10 cellular contexts compared by ENCODE assay signal in the genomic region with DNA sequence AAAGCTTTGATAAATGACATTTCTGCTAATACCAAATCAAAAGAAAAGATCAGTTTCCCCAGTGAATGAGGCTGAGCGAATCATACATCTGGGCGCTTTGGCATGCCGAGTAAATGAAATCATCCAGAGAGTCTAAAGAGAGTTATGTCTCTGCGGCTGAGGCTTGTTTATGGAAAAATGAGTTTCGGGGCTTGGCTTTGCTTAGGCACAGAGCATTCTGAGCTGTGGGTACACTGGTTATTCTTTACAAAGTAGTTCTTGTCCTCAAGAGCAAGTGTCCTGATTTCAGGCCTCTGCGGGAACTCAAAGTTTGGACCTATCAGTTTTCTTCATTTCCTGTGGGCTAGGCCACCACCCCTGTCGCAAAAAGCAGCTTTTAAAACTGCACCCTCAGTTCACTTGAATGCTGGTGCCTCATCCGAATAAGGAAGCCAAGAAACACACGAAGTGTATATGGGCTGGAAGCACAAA.
DNase-seq lines count a peak whose midpoint lies in the region; ATAC-seq and TF ChIP-seq lines count a peak whose summit lies in the region.
"Had no signal": no experiment of that assay in that cellular context is flagged by ENCODE, and none has a peak within 500 bp of the region (broad histone marks: within the 10 kb centered on the region; RNA-seq: fewer than 3 reads in every experiment).

No MANE protein-coding gene starts in this region.

- H3K9me3 Mint-ChIP-seq in chondrocyte (ENCODE audit: low read depth): no peaks in the 10 kb centered on the region

- peak overlapping the region; percentile 97 for H3K27ac Mint-ChIP-seq in chondrocyte (ENCODE audit: unreplicated experiment)

- H3K9ac ChIP-seq in Loucy (ENCODE audit: low read depth, low read length, poor library complexity, severe bottlenecking): no peak overlapping the region
- peak overlapping the region; percentile 88 for H3K9ac ChIP-seq in mesenchymal stem cell (ENCODE audit: low read length)

- H2BK12ac ChIP-seq in mesenchymal stem cell (ENCODE audit: low read length in 2 of 2): peak overlapping the region; percentile 18 to 42

- TF ChIP-seq CTCF in Loucy (conservative IDR thresholded peaks at IDR 0.05; ENCODE audit: low read length) (no peak), chondrocyte (IDR thresholded peaks at IDR 0.05) (no peak), thyroid gland (IDR thresholded peaks at IDR 0.05) (no peak)

- H3K23ac ChIP-seq in mesenchymal stem cell (ENCODE audit: low read length in 2 of 2): no peak overlapping the region

- H3K36me3 ChIP-seq in Loucy (ENCODE audit: insufficient read depth, low read length): no peaks in the 10 kb centered on the region
- no peaks in the 10 kb centered on the region for H3K36me3 ChIP-seq in mesenchymal stem cell (ENCODE audit: control insufficient read depth in 1 of 2, insufficient read depth in 2 of 2, low read depth in 1 of 2, low read length in 2 of 2)
- H3K36me3 ChIP-seq in thyroid gland: no peaks in the 10 kb centered on the region

- no peak for TF ChIP-seq POLR2A in thyroid gland (IDR thresholded peaks at IDR 0.05)

- H3K79me1 ChIP-seq in mesenchymal stem cell (replicated peaks; ENCODE audit: low read length, poor library complexity, severe bottlenecking): no peaks in the 10 kb centered on the region

- H3K9me3 ChIP-seq in Loucy (ENCODE audit: insufficient read depth, low read depth, low read length) (no peaks in the 10 kb centered on the region), mesenchymal stem cell (ENCODE audit: control insufficient read depth, low read length) (no peaks in the 10 kb centered on the region), thyroid gland (no peaks in the 10 kb centered on the region)

- H2BK5ac ChIP-seq in mesenchymal stem cell (ENCODE audit: low read depth, low read length, poor library complexity, severe bottlenecking): peak overlapping the region; percentile 77

- DNase-seq in chondrocyte (ENCODE audit: low spot score) (no peak), mesenchymal stem cell (peak; percentile 92), thyroid gland (no peak)
- DNase-seq in stimulated activated CD4-positive, alpha-beta T cell treated with anti-CD3 and anti-CD28 coated beads, Interleukin-4, amount 100 ng/mL, for 4 hours: no peak
- no peak for DNase-seq in activated naive CD4-positive, alpha-beta T cell treated with anti-CD3 and anti-CD28 coated beads, Interleukin-2, amount 50 U/mL, for 16 hours
- DNase-seq: activated CD4-positive, CD25-positive, alpha-beta regulatory T cell treated with anti-CD3 and anti-CD28 coated beads, Interleukin-2, amount 50 U/mL, for 72 hours; NCI-H187 treated with DMSO at 0.1 percent for 48 hours had no signal

- no peaks in the 10 kb centered on the region for H3K79me2 ChIP-seq in Loucy (ENCODE audit: insufficient read depth, low read length)

- peak overlapping the region; percentile 19 for H4K8ac ChIP-seq in mesenchymal stem cell (ENCODE audit: low read length)

- peak overlapping the region; percentile 40 for H3K4me2 ChIP-seq in Loucy (ENCODE audit: low read depth, low read length, poor library complexity, severe bottlenecking)
- peak overlapping the region; percentile 35 for H3K4me2 ChIP-seq in mesenchymal stem cell (ENCODE audit: low read length, poor library complexity, severe bottlenecking)

- H3F3A ChIP-seq in Loucy (ENCODE audit: low read depth): no peaks in the 10 kb centered on the region

- H3K27me3 Mint-ChIP-seq in chondrocyte (ENCODE audit: low read depth): no peaks in the 10 kb centered on the region

- peak overlapping the region; percentile 49 to 70 for H3K4ac ChIP-seq in mesenchymal stem cell (ENCODE audit: low read depth in 1 of 2, low read length in 2 of 2)

- H4K20me1 ChIP-seq in Loucy (ENCODE audit: insufficient read depth, low read length, poor library complexity, severe bottlenecking): no peaks in the 10 kb centered on the region

- ATAC-seq in HG02852 (IDR thresholded peaks at IDR 0.05; ENCODE audit: unreplicated experiment) (no peak), GM18520 (IDR thresholded peaks at IDR 0.05; ENCODE audit: unreplicated experiment) (no peak)

- no peak overlapping the region for H3K14ac ChIP-seq in mesenchymal stem cell (ENCODE audit: low read length in 2 of 2)

- H4K91ac ChIP-seq in mesenchymal stem cell (ENCODE audit: low read length): no peak overlapping the region

- H3K9me2 ChIP-seq in Loucy (replicated peaks; ENCODE audit: low read depth, low read length): no peaks in the 10 kb centered on the region

- H2BK15ac ChIP-seq in mesenchymal stem cell (ENCODE audit: low read depth, poor library complexity, severe bottlenecking): no peak overlapping the region

- H3K4me1 Mint-ChIP-seq in chondrocyte (ENCODE audit: low read depth): peaks cover 60% of the 10 kb centered on the region

- H2BK120ac ChIP-seq in mesenchymal stem cell (ENCODE audit: low read depth, low read length): no peak overlapping the region

- H3K27me3 ChIP-seq in Loucy (ENCODE audit: insufficient read depth, low read length, poor library complexity, severe bottlenecking) (no peaks in the 10 kb centered on the region), mesenchymal stem cell (ENCODE audit: control insufficient read depth in 1 of 2, insufficient read depth in 1 of 2, low read length in 2 of 2) (no peaks in the 10 kb centered on the region), thyroid gland (no peaks in the 10 kb centered on the region)

- peak overlapping the region; percentile 86 for H3K18ac ChIP-seq in mesenchymal stem cell (ENCODE audit: low read depth in 1 of 2, low read length in 2 of 2)

- no peak overlapping the region for H2AFZ ChIP-seq in Loucy (ENCODE audit: low read length)
- H2AFZ ChIP-seq in mesenchymal stem cell (ENCODE audit: low read depth, low read length): peak overlapping the region; percentile 24

- intact Hi-C loops in thyroid gland (cut with DNase I): no loop called here

- H2AK5ac ChIP-seq in mesenchymal stem cell (ENCODE audit: low read length, severe bottlenecking): no peak overlapping the region

- H3K27ac ChIP-seq in mesenchymal stem cell (ENCODE audit: low read length, poor library complexity, severe bottlenecking) (peak overlapping the region; percentile 92), thyroid gland (peak overlapping the region; percentile 35 to 64 (median 38))

- H3K4me3 Mint-ChIP-seq in chondrocyte (ENCODE audit: unreplicated experiment): peak overlapping the region; percentile 54

- H3K4me3 ChIP-seq in Loucy (ENCODE audit: low read length, poor library complexity, severe bottlenecking): no peak overlapping the region
- peak overlapping the region in 1 of 2 experiments; percentile 1 for H3K4me3 ChIP-seq in mesenchymal stem cell (ENCODE audit: insufficient read depth in 1 of 2, low read depth in 1 of 2, low read length in 2 of 2)
- no peak overlapping the region for H3K4me3 ChIP-seq in thyroid gland (replicated peaks in 1 of 3)

- WGBS in mesenchymal stem cell: 4% methylated on average over 9 of the region's 9 CpGs
- 73 to 80% methylated on average over 9 of the region's 9 CpGs for WGBS in thyroid gland, 2 donors

- peaks cover 22% of the 10 kb centered on the region for H3K4me1 ChIP-seq in Loucy (ENCODE audit: insufficient read depth, low read length, poor library complexity, severe bottlenecking)
- peaks cover 1% of the 10 kb centered on the region for H3K4me1 ChIP-seq in mesenchymal stem cell (ENCODE audit: control insufficient read depth, insufficient read depth, low read depth, low read length)
- peaks cover 0 to 4% of the 10 kb centered on the region in 2 donors for H3K4me1 ChIP-seq in thyroid gland

- no peaks in the 10 kb centered on the region for H3K36me3 Mint-ChIP-seq in chondrocyte (ENCODE audit: low read depth)
